Comparison of ENCODE assay signal across 17 cellular contexts in the genomic region with DNA sequence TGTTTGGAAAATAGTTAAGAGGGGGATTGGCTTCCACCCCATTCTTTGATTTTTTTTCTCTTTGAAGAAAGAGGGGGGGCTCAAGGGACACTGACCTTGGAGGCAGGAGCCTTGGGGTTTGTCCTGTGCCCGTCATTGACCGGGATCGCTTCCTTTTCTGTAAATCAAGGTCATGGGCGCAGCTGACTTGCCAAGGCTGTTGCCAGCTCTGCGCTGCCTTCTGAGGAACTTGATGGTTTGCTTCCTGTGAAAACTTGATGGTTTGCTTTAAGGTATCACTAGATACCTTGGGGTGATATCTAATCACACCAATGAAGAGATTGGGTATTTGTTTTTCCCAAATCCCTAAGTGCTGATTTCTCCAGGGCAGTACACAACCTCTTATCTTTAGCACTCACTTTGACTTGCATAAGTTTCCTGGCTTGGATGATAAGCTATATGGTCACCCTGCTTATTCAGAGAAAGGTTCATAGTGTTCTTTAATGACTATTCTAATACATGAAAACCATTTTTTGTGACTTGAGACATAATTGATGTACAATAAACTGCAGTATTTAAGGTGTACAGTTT. TPM values are rescaled to one million over a fixed set of nuclear protein-coding genes. Genes with fewer than 3 reads are reported as not detected.
DNase-seq lines count a peak whose midpoint lies in the region; ATAC-seq and TF ChIP-seq lines count a peak whose summit lies in the region.
"Had no signal": no experiment of that assay in that cellular context is flagged by ENCODE, and none has a peak within 500 bp of the region (broad histone marks: within the 10 kb centered on the region; RNA-seq: fewer than 3 reads in every experiment).

No MANE protein-coding gene starts in this region.

- peak overlapping the region; percentile 51 for H3K4me3 Mint-ChIP-seq in central memory CD8-positive, alpha-beta T cell
- peak overlapping the region; percentile 58 to 79 (median 68) for H3K4me3 Mint-ChIP-seq in naive thymus-derived CD4-positive, alpha-beta T cell
- H3K4me3 Mint-ChIP-seq: HFFc6; T-helper 1 cell treated with Interleukin-12 subunit alpha and Interleukin-12 subunit beta and Interleukin-4 antibody, amounts not matched to agents 30 μg/mL and 1 μg/mL, for 36 hours had no signal

- no peaks in the 10 kb centered on the region for H3K27me3 Mint-ChIP-seq in central memory CD8-positive, alpha-beta T cell
- H3K27me3 Mint-ChIP-seq in naive thymus-derived CD4-positive, alpha-beta T cell = no peaks in the 10 kb centered on the region

- peaks cover 94% of the 10 kb centered on the region for H4K20me1 ChIP-seq in BLaER1

- TF ChIP-seq POLR2A in vagina (IDR thresholded peaks at IDR 0.05) = no peak

- no peak overlapping the region for H3K27ac Mint-ChIP-seq in central memory CD8-positive, alpha-beta T cell (ENCODE audit: low read depth)
- H3K27ac Mint-ChIP-seq in naive thymus-derived CD4-positive, alpha-beta T cell = peak overlapping the region; percentile 42 to 96 (median 84)
- H3K27ac Mint-ChIP-seq: HFFc6 had no signal

- H3K27ac ChIP-seq in BLaER1 (no peak overlapping the region), KOPT-K1 (ENCODE audit: low read depth, low read length, poor library complexity, severe bottlenecking) (peak overlapping the region; percentile 42), vagina (no peak overlapping the region)
- peak overlapping the region; percentile 56 for H3K27ac ChIP-seq in naive thymus-derived CD4-positive, alpha-beta T cell (ENCODE audit: low read depth, low read length)
- H3K27ac ChIP-seq: breast epithelium, epithelial cell of prostate, psoas muscle had no signal

- H3K4me1 ChIP-seq in BLaER1 = peaks cover 60% of the 10 kb centered on the region
- H3K4me1 ChIP-seq in naive thymus-derived CD4-positive, alpha-beta T cell (ENCODE audit: control insufficient read depth in 2 of 2, insufficient read depth in 2 of 2, low read length in 2 of 2) = peaks cover 36 to 67% of the 10 kb centered on the region in 2 donors
- H3K4me1 ChIP-seq in vagina = peaks cover 13% of the 10 kb centered on the region

- H3K27me3 ChIP-seq in BLaER1 (no peaks in the 10 kb centered on the region), vagina (no peaks in the 10 kb centered on the region)
- no peaks in the 10 kb centered on the region for H3K27me3 ChIP-seq in naive thymus-derived CD4-positive, alpha-beta T cell (ENCODE audit: control insufficient read depth in 2 of 2, insufficient read depth in 2 of 2, low read length in 2 of 2)
- H3K27me3 ChIP-seq: breast epithelium had no signal

- CTCF ChIA-PET in naive thymus-derived CD4-positive, alpha-beta T cell (lab: Charles Lee) = interaction anchor here (0.7 to 13.7 kb wide), 4 partner anchors 13 to 557 kb away, joined by 3 to 379 read pairs (median 129); no protein-coding TSS in a partner anchor

- intact Hi-C loops in naive thymus-derived CD4-positive, alpha-beta T cell (cut with micrococcal nuclease) = loop anchor here (1.0 to 10.0 kb wide), 4 partner anchors 10 to 1085 kb away; a partner anchor contains a TSS
- intact Hi-C loops in vagina (cut with DNase I) = no loop called here

- H3K9me3 Mint-ChIP-seq in central memory CD8-positive, alpha-beta T cell = no peaks in the 10 kb centered on the region
- peaks cover 0 to 17% (median 0%) of the 10 kb centered on the region in 11 donors for H3K9me3 Mint-ChIP-seq in naive thymus-derived CD4-positive, alpha-beta T cell

- peaks cover 4% of the 10 kb centered on the region for H3K36me3 Mint-ChIP-seq in central memory CD8-positive, alpha-beta T cell (ENCODE audit: insufficient read depth)
- peaks cover 7 to 46% (median 19%) of the 10 kb centered on the region in 5 donors for H3K36me3 Mint-ChIP-seq in naive thymus-derived CD4-positive, alpha-beta T cell

- peak overlapping the region; percentile 20 for H3K4me2 ChIP-seq in BLaER1

- H3K9me3 ChIP-seq in BLaER1 (peaks cover 30% of the 10 kb centered on the region), KOPT-K1 (ENCODE audit: insufficient read depth, low read length, poor library complexity, severe bottlenecking) (peaks cover 19% of the 10 kb centered on the region), vagina (no peaks in the 10 kb centered on the region)
- H3K9me3 ChIP-seq in naive thymus-derived CD4-positive, alpha-beta T cell (ENCODE audit: control insufficient read depth in 2 of 3, low read length in 3 of 3) = no peaks in the 10 kb centered on the region

- peaks cover 55% of the 10 kb centered on the region for H3K4me1 Mint-ChIP-seq in central memory CD8-positive, alpha-beta T cell
- peaks cover 54 to 100% (median 94%) of the 10 kb centered on the region in 7 donors for H3K4me1 Mint-ChIP-seq in naive thymus-derived CD4-positive, alpha-beta T cell

- no peak overlapping the region for H3K4me3 ChIP-seq in BLaER1
- H3K4me3 ChIP-seq in naive thymus-derived CD4-positive, alpha-beta T cell (ENCODE audit: low read length) = peak overlapping the region; percentile 25
- no peak overlapping the region for H3K4me3 ChIP-seq in vagina
- H3K4me3 ChIP-seq: breast epithelium, lung, psoas muscle had no signal

- POLR2A ChIA-PET in naive thymus-derived CD4-positive, alpha-beta T cell (lab: Charles Lee) = interaction anchor here (0.8 to 8.2 kb wide), 6 partner anchors 9 to 142 kb away, joined by 3 to 143 read pairs (median 4); no protein-coding TSS in a partner anchor

- no peak overlapping the region for H3K9ac ChIP-seq in BLaER1

- ATAC-seq in central memory CD8-positive, alpha-beta T cell (replicated peaks; ENCODE audit: extremely low read depth, poor library complexity, severe bottlenecking) = no peak
- no peak for ATAC-seq in naive thymus-derived CD4-positive, alpha-beta T cell
- no peak for ATAC-seq in GM21786 (IDR thresholded peaks at IDR 0.05; ENCODE audit: unreplicated experiment)
- ATAC-seq: psoas muscle had no signal

- TF ChIP-seq CTCF in vagina (IDR thresholded peaks at IDR 0.05) = no peak

- peaks cover 88% of the 10 kb centered on the region for H3K36me3 ChIP-seq in BLaER1
- H3K36me3 ChIP-seq in KOPT-K1 (ENCODE audit: insufficient read depth, low read length) = peaks cover 24% of the 10 kb centered on the region; the same call in 1 of the 2 replicates
- no peaks in the 10 kb centered on the region for H3K36me3 ChIP-seq in naive thymus-derived CD4-positive, alpha-beta T cell (ENCODE audit: control insufficient read depth in 2 of 3, insufficient read depth in 3 of 3, low read length in 3 of 3)
- H3K36me3 ChIP-seq in vagina = no peaks in the 10 kb centered on the region
- H3K36me3 ChIP-seq: breast epithelium had no signal

- no peak for DNase-seq in central memory CD8-positive, alpha-beta T cell (ENCODE audit: low spot score in 2 of 2)
- no peak for DNase-seq in naive thymus-derived CD4-positive, alpha-beta T cell
- DNase-seq in occipital lobe (lab: John Stamatoyannopoulos, UW) = no peak
- DNase-seq in vagina (ENCODE audit: extremely low spot score in 2 of 2) = no peak
- DNase-seq: HFFc6; NCI-H1694; NCI-H526 treated with DMSO at 0.1 percent for 48 hours; psoas muscle; stimulated activated CD4-positive, alpha-beta T cell treated with anti-CD3 and anti-CD28 coated beads, Interleukin-2, amount 100 ng/mL, for 48 hours; stimulated activated naive CD4-positive, alpha-beta T cell treated with Interleukin-2 at 50 U/mL for 16 hours had no signal

RNA-seq across cellular contexts. Expression of a gene that starts 56.0 kb away (rescaled TPM):
- total RNA-seq in naive thymus-derived CD4-positive, alpha-beta T cell = 100 to 1,000 TPM in 4 of 5 experiments, 10 to 100 TPM in 1; 61.6 to 252 (median 213) TPM
- polyA plus RNA-seq in naive thymus-derived CD4-positive, alpha-beta T cell = 10 to 100 TPM; 25.8 to 41.0 TPM
- total RNA-seq in occipital lobe = 33.1 TPM
- total RNA-seq in vagina = 13.3 TPM

Comparison
In these comparisons a context has a peak if more than half of its experiments do, and no peak if none do; other contexts are left out.
1. H3K27ac ChIP-seq: peak in KOPT-K1 (single experiment) and naive thymus-derived CD4-positive, alpha-beta T cell (single experiment); none in BLaER1 (single experiment) and vagina (single experiment).